In genomic region chr14:24366664-24367505, GRCh38 we compare ENCODE assay signal across 1 cellular context.
A peak's percentile ranks its signal among the peaks of the same experiment; 100 is the strongest.
TF ChIP-seq lines count a peak whose summit lies in the region.

No MANE protein-coding gene starts in this region.

TF ChIP-seq in GM12878, 131 proteins besides CTCF, POLR2A, EP300 and RAD21:
- TF ChIP-seq ZSCAN29 (IDR thresholded peaks at IDR 0.05): peak; percentile 49; the same call in 1 of the 2 replicates
- peak; percentile 30 for TF ChIP-seq MTA2 (IDR thresholded peaks at IDR 0.05; ENCODE audit: low read depth)
- TF ChIP-seq BACH1 (IDR thresholded peaks at IDR 0.05; ENCODE audit: borderline replicate concordance): peak; percentile 36; the same call in 1 of the 2 replicates
- peak in 1 of 2 experiments; percentile 63; a peak in 1 of 3 replicates for TF ChIP-seq EGR1 (IDR thresholded peaks at IDR 0.05; ENCODE audit: borderline replicate concordance in 1 of 2, low read depth in 2 of 2, low read length in 2 of 2)
- TF ChIP-seq FOXM1 (IDR thresholded peaks at IDR 0.05; ENCODE audit: low read depth, low read length): no peak
- 0 out of 2 replicates have a peak, but pooled peaks have one; percentile 7 for TF ChIP-seq MXI1 (IDR thresholded peaks at IDR 0.05; ENCODE audit: low read depth, low read length)
- peak; percentile 28; the same call in 1 of the 2 replicates for TF ChIP-seq PKNOX1 (IDR thresholded peaks at IDR 0.05)
- TF ChIP-seq IKZF2 (IDR thresholded peaks at IDR 0.05): peak in 1 of 2 experiments; percentile 25; a peak in 1 of 4 replicates
- TF ChIP-seq LARP7 (IDR thresholded peaks at IDR 0.05): peak; percentile 50; the same call in 1 of the 2 replicates
- TF ChIP-seq BCL3 (IDR thresholded peaks at IDR 0.05; ENCODE audit: borderline replicate concordance, insufficient read depth, low read depth, low read length, poor library complexity, severe bottlenecking): peak; percentile 58
- no peak for TF ChIP-seq KLF5 (IDR thresholded peaks at IDR 0.05; ENCODE audit: partially characterized antibody)
- TF ChIP-seq CREM (IDR thresholded peaks at IDR 0.05; ENCODE audit: low read depth): peak; percentile 86
- peak in 1 of 2 experiments; percentile 41; a peak in 1 of 4 replicates for TF ChIP-seq BHLHE40 (IDR thresholded peaks at IDR 0.05; ENCODE audit: borderline replicate concordance in 1 of 2, low read depth in 2 of 2, low read length in 1 of 2)
- TF ChIP-seq RELB (IDR thresholded peaks at IDR 0.05; ENCODE audit: low read depth): peak; percentile 98
- TF ChIP-seq SUPT20H (IDR thresholded peaks at IDR 0.05; ENCODE audit: borderline replicate concordance, control insufficient read depth, low read depth, low read length): no peak
- peak; percentile 60; the same call in 1 of the 2 replicates for TF ChIP-seq ZBTB40 (IDR thresholded peaks at IDR 0.05; ENCODE audit: borderline replicate concordance)
- TF ChIP-seq GATAD2B (conservative IDR thresholded peaks at IDR 0.05; ENCODE audit: low read depth): peak; percentile 69
- 0 out of 2 replicates have a peak, but pooled peaks have one; percentile 20 for TF ChIP-seq PAX5 (IDR thresholded peaks at IDR 0.05; ENCODE audit: borderline replicate concordance, low read depth, low read length)
- peak; percentile 86; the same call in 1 of the 2 replicates for TF ChIP-seq TCF3 (IDR thresholded peaks at IDR 0.05; ENCODE audit: borderline replicate concordance, insufficient read depth, low read depth, low read length)
- TF ChIP-seq PAX8 (IDR thresholded peaks at IDR 0.05): no peak
- TF ChIP-seq SMC3 (IDR thresholded peaks at IDR 0.05; ENCODE audit: borderline replicate concordance, low read length): 0 out of 2 replicates have a peak, but pooled peaks have one; percentile 9
- peak; percentile 83 for TF ChIP-seq CREB1 (IDR thresholded peaks at IDR 0.05; ENCODE audit: low read depth)
- TF ChIP-seq BMI1 (IDR thresholded peaks at IDR 0.05; ENCODE audit: borderline replicate concordance): no peak
- TF ChIP-seq SMARCA5 (IDR thresholded peaks at IDR 0.05): 0 out of 2 replicates have a peak, but pooled peaks have one; percentile 13
- peak; percentile 100 for TF ChIP-seq MEF2B (IDR thresholded peaks at IDR 0.05; ENCODE audit: partially characterized antibody, poor library complexity, severe bottlenecking)
- TF ChIP-seq RAD51 (IDR thresholded peaks at IDR 0.05): peak; percentile 56; the same call in 1 of the 2 replicates
- no peak for TF ChIP-seq TAF1 (IDR thresholded peaks at IDR 0.05; ENCODE audit: borderline replicate concordance, low read depth, low read length)
- TF ChIP-seq YY1 (IDR thresholded peaks at IDR 0.05; ENCODE audit: low read depth, low read length): peak; percentile 44; the same call in 1 of the 2 replicates
- no peak for TF ChIP-seq SKIL (IDR thresholded peaks at IDR 0.05; ENCODE audit: low read depth, poor library complexity, severe bottlenecking)
- TF ChIP-seq RUNX3 (IDR thresholded peaks at IDR 0.05; ENCODE audit: low read length): peak; percentile 38; the same call in 1 of the 2 replicates
- TF ChIP-seq TCF12 (IDR thresholded peaks at IDR 0.05; ENCODE audit: low read depth, low read length): peak; percentile 87
- 0 out of 2 replicates have a peak, but pooled peaks have one; percentile 23 for TF ChIP-seq CHD2 (IDR thresholded peaks at IDR 0.05; ENCODE audit: borderline replicate concordance, low read depth, low read length)
- TF ChIP-seq BCL11A (IDR thresholded peaks at IDR 0.05; ENCODE audit: low read depth, low read length): 0 out of 2 replicates have a peak, but pooled peaks have one; percentile 12
- TF ChIP-seq PRDM15 (CRISPR knock-in tag; IDR thresholded peaks at IDR 0.05): no peak
- TF ChIP-seq DPF2 (IDR thresholded peaks at IDR 0.05): peak; percentile 32; the same call in 1 of the 2 replicates
- no peak for TF ChIP-seq NR2C1 (IDR thresholded peaks at IDR 0.05)
- TF ChIP-seq TCF7 (IDR thresholded peaks at IDR 0.05; ENCODE audit: borderline replicate concordance): 0 out of 2 replicates have a peak, but pooled peaks have one; percentile 4
- TF ChIP-seq E4F1 (IDR thresholded peaks at IDR 0.05; ENCODE audit: borderline replicate concordance, partially characterized antibody): peak; percentile 56
- TF ChIP-seq IKZF1 (conservative IDR thresholded peaks at IDR 0.05): peak; percentile 21
- peak; percentile 53 for TF ChIP-seq SP1 (IDR thresholded peaks at IDR 0.05; ENCODE audit: low read depth, low read length)
- peak; percentile 78; the same call in 1 of the 2 replicates for TF ChIP-seq YBX1 (IDR thresholded peaks at IDR 0.05)
- TF ChIP-seq CBX5 (IDR thresholded peaks at IDR 0.05; ENCODE audit: low read depth): no peak
